ENCODE assay signal across 13 cellular contexts in the genomic region with DNA sequence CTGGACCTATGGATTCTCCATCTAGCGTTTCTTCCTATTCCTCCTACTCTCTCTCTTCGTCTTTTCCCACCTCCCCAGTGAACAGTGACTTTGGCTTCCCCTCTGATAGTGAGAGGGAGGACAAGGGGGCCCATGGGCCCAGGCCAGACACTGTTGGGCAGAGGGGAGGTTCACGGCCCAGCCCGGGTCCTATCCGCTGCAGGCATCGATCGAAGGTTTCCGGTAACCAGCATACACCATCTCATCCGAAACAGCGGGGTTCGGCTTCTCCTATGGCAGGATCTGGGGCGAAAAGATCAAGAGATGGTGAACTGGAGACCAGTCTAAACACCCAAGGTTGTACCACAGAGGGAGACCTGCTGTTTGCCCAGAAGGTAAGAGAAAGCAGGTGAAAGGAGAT. TPM values are rescaled to one million over a fixed set of nuclear protein-coding genes. Genes with fewer than 3 reads are reported as not detected.
DNase-seq lines count a peak whose midpoint lies in the region; ATAC-seq, FAIRE-seq and TF ChIP-seq lines count a peak whose summit lies in the region.
"Had no signal": no experiment of that assay in that cellular context is flagged by ENCODE, and none has a peak within 500 bp of the region (broad histone marks: within the 10 kb centered on the region; RNA-seq: fewer than 3 reads in every experiment).

No MANE protein-coding gene starts in this region.

- H3K9me3 Mint-ChIP-seq in activated CD4-positive, alpha-beta T cell treated with anti-CD3 and anti-CD28 coated beads, Interleukin-2, amount 10 ng/mL, durations not matched to agents 24 days and 14 days: no peaks in the 10 kb centered on the region
- no peaks in the 10 kb centered on the region for H3K9me3 Mint-ChIP-seq in activated naive CD8-positive, alpha-beta T cell treated with anti-CD3 and anti-CD28 coated beads, Interleukin-2, amount 10 ng/mL, durations not matched to agents 7 days and 5 days

- H3K4me2 ChIP-seq in keratinocyte (ENCODE audit: control insufficient read depth, extremely low read depth, insufficient read depth, low read depth, low read length) (peak overlapping the region; percentile 88), trophoblast cell (ENCODE audit: low read length) (no peak overlapping the region)

- H2BK5ac ChIP-seq in trophoblast cell (ENCODE audit: low read depth, low read length, poor library complexity): no peak overlapping the region

- H3K36me3 ChIP-seq in keratinocyte (ENCODE audit: control insufficient read depth in 2 of 2, extremely low read depth in 1 of 2, insufficient read depth in 2 of 2, low read length in 2 of 2) (peaks cover 6 to 10% of the 10 kb centered on the region in 2 experiments), stomach smooth muscle (ENCODE audit: control insufficient read depth in 2 of 2, insufficient read depth in 2 of 2, low read length in 2 of 2) (peaks cover 13% of the 10 kb centered on the region in 2 donors), trophoblast cell (ENCODE audit: control insufficient read depth in 1 of 2, insufficient read depth in 2 of 2, low read length in 2 of 2) (no peaks in the 10 kb centered on the region)

- H3K27ac Mint-ChIP-seq in activated CD4-positive, alpha-beta T cell treated with anti-CD3 and anti-CD28 coated beads, Interleukin-2, amount 10 ng/mL, durations not matched to agents 24 days and 14 days: peak overlapping the region; percentile 5
- no peak overlapping the region for H3K27ac Mint-ChIP-seq in activated naive CD8-positive, alpha-beta T cell treated with anti-CD3 and anti-CD28 coated beads, Interleukin-2, amount 10 ng/mL, durations not matched to agents 7 days and 5 days

- no peak overlapping the region for H3K18ac ChIP-seq in trophoblast cell (ENCODE audit: low read length)

- POLR2A ChIA-PET in activated naive CD8-positive, alpha-beta T cell treated with anti-CD3 and anti-CD28 coated beads, Interleukin-2, amount 10 ng/mL, durations not matched to agents 7 days and 5 days (lab: Charles Lee): no interaction called here

- H4K12ac ChIP-seq in trophoblast cell (ENCODE audit: low read depth, low read length): no peak overlapping the region

- TF ChIP-seq CTCF in keratinocyte (optimal IDR thresholded peaks at IDR 0.05 in 1 of 3, IDR thresholded peaks at IDR 0.05 in 1 of 3, conservative IDR thresholded peaks at IDR 0.05 in 1 of 3; ENCODE audit: extremely low read depth in 1 of 3, insufficient read depth in 2 of 3, low read length in 3 of 3): no peak

- no peak for FAIRE-seq in keratinocyte (lab: Jason Lieb, UNC)

- H3K4me1 ChIP-seq in keratinocyte (ENCODE audit: control insufficient read depth, extremely low read depth, insufficient read depth, low read length) (peaks cover 18% of the 10 kb centered on the region), stomach smooth muscle (ENCODE audit: control insufficient read depth, insufficient read depth, low read length) (peaks cover 40% of the 10 kb centered on the region), trophoblast cell (ENCODE audit: control insufficient read depth in 1 of 2, insufficient read depth in 2 of 2, low read length in 2 of 2) (peaks cover 7 to 16% of the 10 kb centered on the region in 2 experiments)

- peaks cover 4% of the 10 kb centered on the region for H3K36me3 Mint-ChIP-seq in activated CD4-positive, alpha-beta T cell treated with anti-CD3 and anti-CD28 coated beads, Interleukin-2, amount 10 ng/mL, durations not matched to agents 24 days and 14 days (ENCODE audit: low read depth)
- H3K36me3 Mint-ChIP-seq in activated naive CD8-positive, alpha-beta T cell treated with anti-CD3 and anti-CD28 coated beads, Interleukin-2, amount 10 ng/mL, durations not matched to agents 7 days and 5 days: peaks cover 2% of the 10 kb centered on the region

- no peaks in the 10 kb centered on the region for H3K9me3 ChIP-seq in keratinocyte (ENCODE audit: control insufficient read depth, low read depth, low read length)
- no peaks in the 10 kb centered on the region for H3K9me3 ChIP-seq in stomach smooth muscle (ENCODE audit: control insufficient read depth in 2 of 2, low read length in 2 of 2)
- H3K9me3 ChIP-seq in trophoblast cell (ENCODE audit: insufficient read depth, low read depth, low read length): peaks cover 11% of the 10 kb centered on the region

- no peak overlapping the region for H4K91ac ChIP-seq in trophoblast cell (ENCODE audit: low read depth, low read length)

- no peaks in the 10 kb centered on the region for H3K79me1 ChIP-seq in trophoblast cell (ENCODE audit: low read length)

- H3K14ac ChIP-seq in trophoblast cell (ENCODE audit: low read length): no peak overlapping the region

- no CpG with 5 or more reads among the region's 12 CpGs for WGBS in trophoblast cell (ENCODE audit: extremely low coverage, insufficient coverage, insufficient read length)

- no peak for DNase-seq in activated CD4-positive, alpha-beta T cell treated with anti-CD3 and anti-CD28 coated beads, Interleukin-2, amount 10 ng/mL, durations not matched to agents 24 days and 14 days
- DNase-seq in activated CD4-positive, alpha-beta T cell treated with anti-CD3 and anti-CD28 coated beads, Interleukin-2, amount 50 U/mL, for 4 hours: no peak
- no peak for DNase-seq in activated naive CD8-positive, alpha-beta T cell treated with anti-CD3 and anti-CD28 coated beads, Interleukin-2, amount 10 ng/mL, durations not matched to agents 7 days and 5 days
- DNase-seq in keratinocyte (ENCODE audit: low read depth, low spot score) (no peak), trophoblast cell (no peak), DMS53 (lab: John Stamatoyannopoulos, UW) (no peak), NCI-H2029 treated with DMSO at 0.1 percent for 48 hours (lab: John Stamatoyannopoulos, UW) (no peak)
- DNase-seq: AML-193; brain microvascular endothelial cell; GOT3; NCI-H524; stimulated activated CD4-positive, alpha-beta T cell treated with anti-CD3 and anti-CD28 coated beads, Interleukin-2, amount 100 ng/mL, for 24 hours had no signal

- H3K27me3 ChIP-seq in keratinocyte (ENCODE audit: control insufficient read depth, extremely low read depth, insufficient read depth, low read length) (no peaks in the 10 kb centered on the region), stomach smooth muscle (ENCODE audit: control insufficient read depth in 1 of 2, insufficient read depth in 2 of 2, low read length in 2 of 2) (no peaks in the 10 kb centered on the region), trophoblast cell (ENCODE audit: insufficient read depth, low read length) (peaks cover 17% of the 10 kb centered on the region)
- H3K27me3 ChIP-seq: brain microvascular endothelial cell had no signal

- H2BK120ac ChIP-seq in trophoblast cell (ENCODE audit: insufficient read depth, low read length, poor library complexity): no peak overlapping the region

- H3K27ac ChIP-seq in keratinocyte (ENCODE audit: control insufficient read depth, insufficient read depth, low read length): no peak overlapping the region
- H3K27ac ChIP-seq in stomach smooth muscle (ENCODE audit: low read length): peak overlapping the region; percentile 99
- H3K27ac ChIP-seq in trophoblast cell (ENCODE audit: low read depth, low read length): no peak overlapping the region
- H3K27ac ChIP-seq: brain microvascular endothelial cell had no signal

- peaks cover 23% of the 10 kb centered on the region for H3K4me1 Mint-ChIP-seq in activated CD4-positive, alpha-beta T cell treated with anti-CD3 and anti-CD28 coated beads, Interleukin-2, amount 10 ng/mL, durations not matched to agents 24 days and 14 days
- peaks cover 22% of the 10 kb centered on the region for H3K4me1 Mint-ChIP-seq in activated naive CD8-positive, alpha-beta T cell treated with anti-CD3 and anti-CD28 coated beads, Interleukin-2, amount 10 ng/mL, durations not matched to agents 7 days and 5 days

- H3K4ac ChIP-seq in trophoblast cell (ENCODE audit: low read depth, low read length): no peak overlapping the region

- H2AK5ac ChIP-seq in trophoblast cell (ENCODE audit: low read length): no peak overlapping the region

- H4K20me1 ChIP-seq in keratinocyte (ENCODE audit: control insufficient read depth, extremely low read depth, insufficient read depth, low read length): no peaks in the 10 kb centered on the region

- H2BK12ac ChIP-seq in trophoblast cell (ENCODE audit: low read length): no peak overlapping the region

- no peak overlapping the region for H3K23ac ChIP-seq in trophoblast cell (ENCODE audit: low read length)

- H3K27me3 Mint-ChIP-seq in activated CD4-positive, alpha-beta T cell treated with anti-CD3 and anti-CD28 coated beads, Interleukin-2, amount 10 ng/mL, durations not matched to agents 24 days and 14 days: peaks cover 6% of the 10 kb centered on the region
- H3K27me3 Mint-ChIP-seq in activated naive CD8-positive, alpha-beta T cell treated with anti-CD3 and anti-CD28 coated beads, Interleukin-2, amount 10 ng/mL, durations not matched to agents 7 days and 5 days: peaks cover 3% of the 10 kb centered on the region

- H3K79me2 ChIP-seq in keratinocyte (ENCODE audit: control insufficient read depth, insufficient read depth, low read length) (no peaks in the 10 kb centered on the region), trophoblast cell (ENCODE audit: control insufficient read depth, insufficient read depth, low read length, poor library complexity) (no peaks in the 10 kb centered on the region)

- peak overlapping the region; percentile 63 for H3K4me3 Mint-ChIP-seq in activated CD4-positive, alpha-beta T cell treated with anti-CD3 and anti-CD28 coated beads, Interleukin-2, amount 10 ng/mL, durations not matched to agents 24 days and 14 days
- H3K4me3 Mint-ChIP-seq in activated naive CD8-positive, alpha-beta T cell treated with anti-CD3 and anti-CD28 coated beads, Interleukin-2, amount 10 ng/mL, durations not matched to agents 7 days and 5 days: peak overlapping the region; percentile 43

- no peak for ATAC-seq in activated naive CD8-positive, alpha-beta T cell treated with anti-CD3 and anti-CD28 coated beads, Interleukin-2, amount 10 ng/mL, durations not matched to agents 7 days and 5 days (ENCODE audit: low read depth)

- peak overlapping the region in 2 of 3 experiments; percentile 42 to 79 for H3K4me3 ChIP-seq in keratinocyte (ENCODE audit: control insufficient read depth in 2 of 3, extremely low read depth in 1 of 3, insufficient read depth in 2 of 3, low read depth in 1 of 3, low read length in 3 of 3)
- H3K4me3 ChIP-seq in stomach smooth muscle (ENCODE audit: low read length in 2 of 2): peak overlapping the region; percentile 66 to 88
- H3K4me3 ChIP-seq in trophoblast cell (ENCODE audit: low read depth, low read length): no peak overlapping the region

- intact Hi-C loops in activated CD4-positive, alpha-beta T cell treated with anti-CD3 and anti-CD28 coated beads, Interleukin-2, amount 10 ng/mL, durations not matched to agents 24 days and 14 days (cut with micrococcal nuclease): loop anchor here (5.0 kb wide), 1 partner anchor 46 kb away; the partner anchor contains the start of gene ANP32E

- no peak overlapping the region for H3K9ac ChIP-seq in keratinocyte (ENCODE audit: control insufficient read depth, extremely low read depth, insufficient read depth, low read length)
- H3K9ac ChIP-seq in stomach smooth muscle (ENCODE audit: low read length in 2 of 2): peak overlapping the region; percentile 74 to 91
- no peak overlapping the region for H3K9ac ChIP-seq in trophoblast cell (ENCODE audit: low read length)

- no peaks in the 10 kb centered on the region for H3K9me1 ChIP-seq in keratinocyte (ENCODE audit: control insufficient read depth, extremely low read depth, insufficient read depth, low read length)

- H4K8ac ChIP-seq in trophoblast cell (ENCODE audit: low read depth, low read length): no peak overlapping the region

- no peak overlapping the region for H2AFZ ChIP-seq in keratinocyte (ENCODE audit: control insufficient read depth, low read length)
- H2AFZ ChIP-seq in trophoblast cell (ENCODE audit: insufficient read depth, low read length, poor library complexity): no peak overlapping the region

- dilution Hi-C loops in keratinocyte (cut with MboI; ENCODE audit: extremely low pct_ligation_motif_present, low sequenced_read_pairs): no loop called here

RNA-seq across cellular contexts. Expression of gene CIART, which starts 0.9 kb away (rescaled TPM):
- 6.0 and 7.5 TPM in 2 replicates for total RNA-seq in activated CD4-positive, alpha-beta T cell treated with anti-CD3 and anti-CD28 coated beads, Interleukin-2, amount 10 ng/mL, durations not matched to agents 24 days and 14 days
- 1 to 10 TPM in 1 of 2 experiments, under 1 TPM in 1; 0.91 to 1.7 TPM for total RNA-seq in activated naive CD8-positive, alpha-beta T cell treated with anti-CD3 and anti-CD28 coated beads, Interleukin-2, amount 10 ng/mL, durations not matched to agents 7 days and 5 days
- 14.5 to 15.6 TPM (median 15.0 TPM) in 3 replicates for polyA plus RNA-seq in keratinocyte
- 27.9 TPM for polyA plus RNA-seq in keratinocyte (2011; ENCODE audit: low read depth)
- 8.9 and 10.7 TPM in 2 replicates for polyA plus RNA-seq in keratinocyte (2011; cell fraction: cytosol; rRNA removed)
- polyA plus RNA-seq in keratinocyte (2011; cell fraction: nucleus; rRNA removed): 26.5 and 29.7 TPM in 2 replicates
- 7.3 and 35.5 TPM in 2 replicates for polyA plus RNA-seq in keratinocyte (2012; ENCODE audit: low replicate concordance)
- polyA minus RNA-seq in keratinocyte: 11.9 to 18.1 TPM (median 16.5 TPM) in 3 replicates
- polyA minus RNA-seq in keratinocyte (2011; cell fraction: cytosol; rRNA and poly(A)+ RNA removed): 5.2 TPM
- 4.9 and 6.9 TPM in 2 replicates for polyA minus RNA-seq in keratinocyte (2011; cell fraction: nucleus; rRNA and poly(A)+ RNA removed)
- polyA plus RNA-seq in trophoblast cell (2013): 0.79 and 0.83 TPM in 2 replicates

RNA-seq across cellular contexts. Expression of gene MRPS21, which starts 10.4 kb away (rescaled TPM):
- 80.8 and 87.3 TPM in 2 replicates for total RNA-seq in activated CD4-positive, alpha-beta T cell treated with anti-CD3 and anti-CD28 coated beads, Interleukin-2, amount 10 ng/mL, durations not matched to agents 24 days and 14 days
- total RNA-seq in activated naive CD8-positive, alpha-beta T cell treated with anti-CD3 and anti-CD28 coated beads, Interleukin-2, amount 10 ng/mL, durations not matched to agents 7 days and 5 days: 10 to 100 TPM; 73.3 to 75.9 TPM
- polyA plus RNA-seq in keratinocyte: 82.5 to 159 TPM (median 149 TPM) in 3 replicates
- 109 TPM for polyA plus RNA-seq in keratinocyte (2011; ENCODE audit: low read depth)
- 84.0 and 99.5 TPM in 2 replicates for polyA plus RNA-seq in keratinocyte (2011; cell fraction: cytosol; rRNA removed)
- 99.7 and 104 TPM in 2 replicates for polyA plus RNA-seq in keratinocyte (2011; cell fraction: nucleus; rRNA removed)
- 79.4 and 106 TPM in 2 replicates for polyA plus RNA-seq in keratinocyte (2012; ENCODE audit: low replicate concordance)
- 10.4 to 25.6 TPM (median 21.6 TPM) in 3 replicates for polyA minus RNA-seq in keratinocyte
- polyA minus RNA-seq in keratinocyte (2011; cell fraction: cytosol; rRNA and poly(A)+ RNA removed): 28.2 TPM
- polyA minus RNA-seq in keratinocyte (2011; cell fraction: nucleus; rRNA and poly(A)+ RNA removed): 7.7 and 11.6 TPM in 2 replicates
- 86.6 and 91.4 TPM in 2 replicates for polyA plus RNA-seq in trophoblast cell (2013)

RNA-seq across cellular contexts. Expression of gene C1orf54, which starts 10.7 kb away (rescaled TPM):
- 0.64 and 0.93 TPM in 2 replicates for total RNA-seq in activated CD4-positive, alpha-beta T cell treated with anti-CD3 and anti-CD28 coated beads, Interleukin-2, amount 10 ng/mL, durations not matched to agents 24 days and 14 days
- total RNA-seq in activated naive CD8-positive, alpha-beta T cell treated with anti-CD3 and anti-CD28 coated beads, Interleukin-2, amount 10 ng/mL, durations not matched to agents 7 days and 5 days: 1 to 10 TPM; 1.7 to 3.5 TPM
- polyA plus RNA-seq in keratinocyte: 0.94 to 2.0 TPM (median 1.4 TPM) in 3 replicates
- 13.5 TPM for polyA plus RNA-seq in keratinocyte (2011; ENCODE audit: low read depth)
- polyA plus RNA-seq in keratinocyte (2011; cell fraction: cytosol; rRNA removed): 1.1 and 1.4 TPM in 2 replicates
- 3.9 and 6.3 TPM in 2 replicates for polyA plus RNA-seq in keratinocyte (2011; cell fraction: nucleus; rRNA removed)
- polyA plus RNA-seq in keratinocyte (2012; ENCODE audit: low replicate concordance): 1.3 and 7.0 TPM in 2 replicates
- 0.99 to 1.9 TPM in 2 of 3 replicates, not detected in the other for polyA minus RNA-seq in keratinocyte
- polyA minus RNA-seq in keratinocyte (2011; cell fraction: cytosol; rRNA and poly(A)+ RNA removed): not detected
- polyA minus RNA-seq in keratinocyte (2011; cell fraction: nucleus; rRNA and poly(A)+ RNA removed): 0.74 and 1.3 TPM in 2 replicates
- 1.8 and 2.0 TPM in 2 replicates for polyA plus RNA-seq in trophoblast cell (2013)

RNA-seq across cellular contexts. Expression of gene APH1A, which starts 14.4 kb away (rescaled TPM):
- total RNA-seq in activated CD4-positive, alpha-beta T cell treated with anti-CD3 and anti-CD28 coated beads, Interleukin-2, amount 10 ng/mL, durations not matched to agents 24 days and 14 days: 101 and 105 TPM in 2 replicates
- 100 to 1,000 TPM; 127 to 128 TPM for total RNA-seq in activated naive CD8-positive, alpha-beta T cell treated with anti-CD3 and anti-CD28 coated beads, Interleukin-2, amount 10 ng/mL, durations not matched to agents 7 days and 5 days
- polyA plus RNA-seq in keratinocyte: 149 to 174 TPM (median 151 TPM) in 3 replicates
- 20.1 TPM for polyA plus RNA-seq in keratinocyte (2011; ENCODE audit: low read depth)
- polyA plus RNA-seq in keratinocyte (2011; cell fraction: cytosol; rRNA removed): 144 and 146 TPM in 2 replicates
- polyA plus RNA-seq in keratinocyte (2011; cell fraction: nucleus; rRNA removed): 125 and 141 TPM in 2 replicates
- 101 and 107 TPM in 2 replicates for polyA plus RNA-seq in keratinocyte (2012; ENCODE audit: low replicate concordance)
- 155 to 195 TPM (median 163 TPM) in 3 replicates for polyA minus RNA-seq in keratinocyte
- 147 TPM for polyA minus RNA-seq in keratinocyte (2011; cell fraction: cytosol; rRNA and poly(A)+ RNA removed)
- polyA minus RNA-seq in keratinocyte (2011; cell fraction: nucleus; rRNA and poly(A)+ RNA removed): 44.3 and 54.5 TPM in 2 replicates
- 79.2 and 79.4 TPM in 2 replicates for polyA plus RNA-seq in trophoblast cell (2013)

RNA-seq across cellular contexts. Expression of gene CA14, which starts 25.7 kb away (rescaled TPM):
- not detected in 2 replicates for total RNA-seq in activated CD4-positive, alpha-beta T cell treated with anti-CD3 and anti-CD28 coated beads, Interleukin-2, amount 10 ng/mL, durations not matched to agents 24 days and 14 days
- not detected for total RNA-seq in activated naive CD8-positive, alpha-beta T cell treated with anti-CD3 and anti-CD28 coated beads, Interleukin-2, amount 10 ng/mL, durations not matched to agents 7 days and 5 days
- polyA plus RNA-seq in keratinocyte: 0.24 to 0.59 TPM (median 0.28 TPM) in 3 replicates
- polyA plus RNA-seq in keratinocyte (2011; ENCODE audit: low read depth): not detected
- polyA plus RNA-seq in keratinocyte (2011; cell fraction: cytosol; rRNA removed): 0.52 and 0.55 TPM in 2 replicates
- 0.15 and 0.16 TPM in 2 replicates for polyA plus RNA-seq in keratinocyte (2011; cell fraction: nucleus; rRNA removed)
- polyA plus RNA-seq in keratinocyte (2012; ENCODE audit: low replicate concordance): 0.54 and 0.71 TPM in 2 replicates
- polyA minus RNA-seq in keratinocyte: 0.16 to 0.64 TPM in 2 of 3 replicates, not detected in the other
- polyA minus RNA-seq in keratinocyte (2011; cell fraction: cytosol; rRNA and poly(A)+ RNA removed): not detected
- not detected in 2 replicates for polyA minus RNA-seq in keratinocyte (2011; cell fraction: nucleus; rRNA and poly(A)+ RNA removed)
- 1.8 and 2.0 TPM in 2 replicates for polyA plus RNA-seq in trophoblast cell (2013)

Comparison
In these comparisons a context has a peak if more than half of its experiments do, and no peak if none do; other contexts are left out.
1. H3K9ac ChIP-seq: peak in stomach smooth muscle (2 of 2); none in keratinocyte (single experiment) and trophoblast cell (single experiment).